28 cellular contexts compared by ENCODE assay signal in the genomic region with DNA sequence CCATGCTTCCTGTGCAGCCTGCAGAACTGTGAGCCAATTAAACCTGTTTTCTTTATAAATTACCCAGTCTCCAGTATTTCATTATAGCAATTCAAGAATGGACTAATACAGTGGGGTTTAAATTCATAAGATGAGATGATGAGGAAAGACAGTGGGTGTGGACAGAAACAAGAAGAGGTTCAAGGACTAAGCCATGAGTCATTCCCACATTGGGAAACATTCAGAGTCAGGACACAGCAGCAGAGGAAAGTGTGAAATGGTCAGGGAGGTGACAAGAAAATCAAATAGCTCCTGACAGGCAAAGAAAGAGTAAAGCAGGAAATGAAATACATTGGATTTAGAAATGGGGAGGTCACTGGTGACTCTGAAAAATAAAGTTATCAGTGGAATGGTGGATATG. TPM values are rescaled to one million over a fixed set of nuclear protein-coding genes. Genes with fewer than 3 reads are reported as not detected.
DNase-seq lines count a peak whose midpoint lies in the region; ATAC-seq, FAIRE-seq and TF ChIP-seq lines count a peak whose summit lies in the region.
"Had no signal": no experiment of that assay in that cellular context is flagged by ENCODE, and none has a peak within 500 bp of the region (broad histone marks: within the 10 kb centered on the region; RNA-seq: fewer than 3 reads in every experiment).

No MANE protein-coding gene starts in this region.

- no peak for ATAC-seq in body of pancreas
- ATAC-seq in GM21423 (IDR thresholded peaks at IDR 0.05; ENCODE audit: unreplicated experiment), result no peak
- ATAC-seq: K562; left ventricle myocardium superior; mucosa of descending colon; stimulated activated memory B cell treated with anti-CD40 and anti-IgM and Interleukin-4, amounts not matched to agents 10 μg/mL and 1 μg/mL and 100 μg/mL, for 72 hours had no signal

- DNase-seq in EH (ENCODE audit: low read depth) (peak; percentile 7), M059J (ENCODE audit: low read depth) (peak; percentile 9), choroid plexus epithelial cell (ENCODE audit: low read depth) (peak; percentile 74), foreskin fibroblast (peak; percentile 73 to 76), medulla oblongata (ENCODE audit: extremely low spot score) (no peak), body of pancreas (no peak), HTR-8/SVneo (ENCODE audit: insufficient read length, low spot score) (no peak)
- DNase-seq: activated naive CD4-positive, alpha-beta T cell treated with anti-CD3 and anti-CD28 coated beads, Interleukin-2, amount 50 U/mL, for 16 hours; colonic mucosa; hippocampal formation; left ventricle myocardium superior; mucosa of descending colon; NCI-H2029; NCI-H345; NCI-H82; OCI-M1; SHP77 treated with DMSO at 0.1 percent for 48 hours; stimulated activated CD4-positive, alpha-beta T cell treated with anti-CD3 and anti-CD28 coated beads, Interleukin-2, amount 100 ng/mL, for 24 hours; testis had no signal

- no peak overlapping the region for H3K27ac ChIP-seq in body of pancreas
- H3K27ac ChIP-seq: colonic mucosa, prostate gland, skin epidermis, testis had no signal

- intact Hi-C loops in body of pancreas (cut with DNase I), result no loop called here

- H3K4me1 ChIP-seq in body of pancreas, result no peaks in the 10 kb centered on the region
- H3K4me1 ChIP-seq: colonic mucosa, prostate gland, testis had no signal

- H3K36me3 ChIP-seq in body of pancreas (replicated peaks in 1 of 2; ENCODE audit: insufficient read depth in 1 of 2, low read depth in 2 of 2), result peaks cover 10 to 14% of the 10 kb centered on the region in 2 donors
- H3K36me3 ChIP-seq: colonic mucosa had no signal

- no peak for TF ChIP-seq CTCF in choroid plexus epithelial cell (conservative IDR thresholded peaks at IDR 0.05; ENCODE audit: low read depth, low read length)
- no peak for TF ChIP-seq CTCF in foreskin fibroblast (IDR thresholded peaks at IDR 0.05; ENCODE audit: low read depth, low read length)
- TF ChIP-seq CTCF in body of pancreas (IDR thresholded peaks at IDR 0.05), result no peak

- no peak for FAIRE-seq in HTR-8/SVneo (lab: Jason Lieb, UNC)
- FAIRE-seq: D721Med, frontal cortex, H54, K562, TTC549 had no signal

- TF ChIP-seq POLR2A in body of pancreas (IDR thresholded peaks at IDR 0.05), result no peak

- peaks cover 0 to 9% (median 0%) of the 10 kb centered on the region in 3 donors for H3K9me3 ChIP-seq in body of pancreas
- H3K9me3 ChIP-seq: colonic mucosa, prostate gland, testis had no signal

- H3K4me3 ChIP-seq in choroid plexus epithelial cell (ENCODE audit: low read depth, low read length) (no peak overlapping the region), foreskin fibroblast (ENCODE audit: low read depth in 1 of 2, low read length in 2 of 2) (no peak overlapping the region), body of pancreas (no peak overlapping the region)
- H3K4me3 ChIP-seq: colonic mucosa, K562, mucosa of descending colon, prostate gland, skin epidermis, testis had no signal

- no peaks in the 10 kb centered on the region for H3K27me3 ChIP-seq in body of pancreas
- H3K27me3 ChIP-seq: colonic mucosa, testis had no signal

RNA-seq across cellular contexts. Expression of a gene that starts 9.1 kb away (rescaled TPM):
- total RNA-seq in M059J (2014; rRNA removed; shearing (Covaris generic)), result 18.4 and 33.3 TPM in 2 replicates
- 10 to 100 TPM; 16.3 to 80.4 TPM for total RNA-seq in body of pancreas

RNA-seq across cellular contexts. Expression of a gene that starts 37.8 kb away (rescaled TPM):
- 4.5 and 5.1 TPM in 2 replicates for total RNA-seq in M059J (2014; rRNA removed; shearing (Covaris generic))
- 10 to 100 TPM; 10.9 to 29.3 TPM for total RNA-seq in body of pancreas

RNA-seq across cellular contexts. Expression of a gene that starts 53.3 kb away (rescaled TPM):
- 8.0 and 8.9 TPM in 2 replicates for total RNA-seq in M059J (2014; rRNA removed; shearing (Covaris generic))
- 1 to 10 TPM; 3.6 to 6.2 TPM for total RNA-seq in body of pancreas

RNA-seq across cellular contexts. Expression of a gene that starts 58.3 kb away (rescaled TPM):
- total RNA-seq in M059J (2014; rRNA removed; shearing (Covaris generic)), result 8.5 and 16.3 TPM in 2 replicates
- 1 to 10 TPM; 1.3 to 1.6 TPM for total RNA-seq in body of pancreas

Comparison
In these comparisons a context has a peak if more than half of its experiments do, and no peak if none do; other contexts are left out.
1. DNase-seq: peak in EH (single experiment), M059J (single experiment), choroid plexus epithelial cell (single experiment) and foreskin fibroblast (2 of 2); none in medulla oblongata (single experiment), body of pancreas (0 of 4) and HTR-8/SVneo (single experiment).